In genomic region chr2:172555272-172555521, GRCh38 we compare ENCODE assay signal across 8 cellular contexts. TPM values are rescaled to one million over a fixed set of nuclear protein-coding genes. Genes with fewer than 3 reads are reported as not detected.
A peak's percentile ranks its signal among the peaks of the same experiment; 100 is the strongest.
DNase-seq lines count a peak whose midpoint lies in the region; ATAC-seq and TF ChIP-seq lines count a peak whose summit lies in the region.

No MANE protein-coding gene starts in this region.

- peak overlapping the region; percentile 76 for H3K27ac Mint-ChIP-seq in activated T-cell treated with anti-CD3 and anti-CD28 coated beads, Interleukin-2, amount 50 U/mL, for 72 hours
- peak overlapping the region; percentile 95 for H3K27ac Mint-ChIP-seq in stimulated activated memory B cell treated with anti-CD40 and anti-IgM and Interleukin-4, amounts not matched to agents 10 μg/mL and 1 μg/mL and 100 μg/mL, for 72 hours

- H3K4me3 Mint-ChIP-seq in activated T-cell treated with anti-CD3 and anti-CD28 coated beads, Interleukin-2, amount 50 U/mL, for 72 hours = peak overlapping the region; percentile 95 to 96
- H3K4me3 Mint-ChIP-seq in stimulated activated memory B cell treated with anti-CD40 and anti-IgM and Interleukin-4, amounts not matched to agents 10 μg/mL and 1 μg/mL and 100 μg/mL, for 72 hours = peak overlapping the region; percentile 94

- H3K4me3 ChIP-seq in SJSA1 = peak overlapping the region; percentile 83

- peaks cover 2 to 4% of the 10 kb centered on the region in 2 donors for H3K36me3 Mint-ChIP-seq in activated T-cell treated with anti-CD3 and anti-CD28 coated beads, Interleukin-2, amount 50 U/mL, for 72 hours (ENCODE audit: insufficient read depth in 2 of 2)
- peaks cover 6% of the 10 kb centered on the region for H3K36me3 Mint-ChIP-seq in stimulated activated memory B cell treated with anti-CD40 and anti-IgM and Interleukin-4, amounts not matched to agents 10 μg/mL and 1 μg/mL and 100 μg/mL, for 72 hours

- peak in 1 of 2 donors; percentile 31 for ATAC-seq in activated T-cell treated with anti-CD3 and anti-CD28 coated beads, Interleukin-2, amount 50 U/mL, for 72 hours (replicated peaks in 1 of 2)
- ATAC-seq in foreskin keratinocyte (no peak), GM18511 (IDR thresholded peaks at IDR 0.05; ENCODE audit: unreplicated experiment) (no peak)
- no peak for ATAC-seq in stimulated activated memory B cell treated with anti-CD40 and anti-IgM and Interleukin-4, amounts not matched to agents 10 μg/mL and 1 μg/mL and 100 μg/mL, for 72 hours

- peaks cover 13% of the 10 kb centered on the region for H3K27me3 Mint-ChIP-seq in activated T-cell treated with anti-CD3 and anti-CD28 coated beads, Interleukin-2, amount 50 U/mL, for 72 hours (ENCODE audit: low read depth)
- no peaks in the 10 kb centered on the region for H3K27me3 Mint-ChIP-seq in stimulated activated memory B cell treated with anti-CD40 and anti-IgM and Interleukin-4, amounts not matched to agents 10 μg/mL and 1 μg/mL and 100 μg/mL, for 72 hours

- no peaks in the 10 kb centered on the region for H3K9me3 ChIP-seq in SJSA1 (replicated peaks)

- peaks cover 4% of the 10 kb centered on the region for H3K36me3 ChIP-seq in SJSA1

- peaks cover 64% of the 10 kb centered on the region for H3K4me1 Mint-ChIP-seq in activated T-cell treated with anti-CD3 and anti-CD28 coated beads, Interleukin-2, amount 50 U/mL, for 72 hours (ENCODE audit: low read depth)
- H3K4me1 Mint-ChIP-seq in stimulated activated memory B cell treated with anti-CD40 and anti-IgM and Interleukin-4, amounts not matched to agents 10 μg/mL and 1 μg/mL and 100 μg/mL, for 72 hours = peaks cover 41% of the 10 kb centered on the region

- H3K4me1 ChIP-seq in SJSA1 (replicated peaks) = peaks cover 24% of the 10 kb centered on the region
- peaks cover 14% of the 10 kb centered on the region for H3K4me1 ChIP-seq in foreskin keratinocyte

- no peak for TF ChIP-seq CTCF in foreskin keratinocyte (conservative IDR thresholded peaks at IDR 0.05)

- no peaks in the 10 kb centered on the region for H3K27me3 ChIP-seq in SJSA1 (replicated peaks)
- H3K27me3 ChIP-seq in foreskin keratinocyte = no peaks in the 10 kb centered on the region

- H3K27ac ChIP-seq in SJSA1 = peak overlapping the region; percentile 57
- H3K27ac ChIP-seq in foreskin keratinocyte = peak overlapping the region; percentile 84

- no peaks in the 10 kb centered on the region for H3K9me3 Mint-ChIP-seq in activated T-cell treated with anti-CD3 and anti-CD28 coated beads, Interleukin-2, amount 50 U/mL, for 72 hours
- no peaks in the 10 kb centered on the region for H3K9me3 Mint-ChIP-seq in stimulated activated memory B cell treated with anti-CD40 and anti-IgM and Interleukin-4, amounts not matched to agents 10 μg/mL and 1 μg/mL and 100 μg/mL, for 72 hours

- DNase-seq in activated T-cell treated with anti-CD3 and anti-CD28 coated beads, Interleukin-2, amount 50 U/mL, for 72 hours = no peak
- DNase-seq in activated T-cell treated with anti-CD3 and anti-CD28 coated beads for 4 hours (no peak), SJSA1 (ENCODE audit: low read depth in 1 of 2, low spot score in 2 of 2) (no peak), foreskin keratinocyte (no peak)
- no peak for DNase-seq in stimulated activated CD4-positive, alpha-beta T cell treated with anti-CD3 and anti-CD28 coated beads, Interleukin-4, amount 100 ng/mL, for 24 hours
- no peak for DNase-seq in activated CD4-positive, alpha-beta T cell treated with anti-CD3 and anti-CD28 coated beads for 1 hour

RNA-seq across cellular contexts. Expression of gene PDK1, which starts 0.7 kb away (rescaled TPM):
- total RNA-seq in activated T-cell treated with anti-CD3 and anti-CD28 coated beads, Interleukin-2, amount 50 U/mL, for 72 hours = 10 to 100 TPM; 22.5 to 33.6 TPM
- 8.4 and 14.9 TPM in 2 replicates for total RNA-seq in SJSA1 (2014; rRNA removed; shearing (Covaris generic))
- 7.1 and 7.8 TPM in 2 replicates for total RNA-seq in foreskin keratinocyte
- 2.6 and 2.8 TPM in 2 replicates for polyA plus RNA-seq in foreskin keratinocyte
